13 cellular contexts compared by ENCODE assay signal in the genomic region with DNA sequence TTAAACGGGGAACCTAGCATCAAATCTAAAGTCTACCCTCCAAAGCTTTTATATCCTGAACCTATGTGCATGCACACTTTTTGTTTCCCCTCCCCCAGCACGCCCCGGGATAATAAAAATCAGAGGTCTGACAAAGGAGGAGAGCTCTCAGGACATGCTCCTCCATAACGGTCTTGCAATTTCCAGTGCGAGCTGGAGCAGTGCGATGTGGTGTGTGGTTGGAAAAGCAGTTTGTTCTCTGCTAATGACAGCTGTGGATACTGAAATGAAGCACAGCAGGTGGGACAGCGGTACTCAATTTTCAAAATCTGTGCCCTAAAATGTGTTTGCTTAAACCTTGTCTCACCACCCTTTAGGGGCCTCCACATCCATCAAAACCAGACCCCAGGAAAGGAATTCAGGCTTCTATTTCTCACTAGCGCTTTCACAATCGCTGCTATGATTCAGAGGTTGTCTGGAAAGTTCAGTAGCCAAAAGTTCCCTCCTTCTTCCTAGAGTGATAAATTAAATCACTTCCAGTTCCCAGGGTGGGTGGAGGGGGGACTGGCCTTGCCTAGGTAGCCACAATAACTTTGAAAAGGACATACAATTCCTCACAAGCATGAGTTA.
DNase-seq lines count a peak whose midpoint lies in the region; ATAC-seq and TF ChIP-seq lines count a peak whose summit lies in the region.
"Had no signal": no experiment of that assay in that cellular context is flagged by ENCODE, and none has a peak within 500 bp of the region (broad histone marks: within the 10 kb centered on the region; RNA-seq: fewer than 3 reads in every experiment).

No MANE protein-coding gene starts in this region.

- TF ChIP-seq CTCF in AG10803 (conservative IDR thresholded peaks at IDR 0.05; ENCODE audit: low read length) (no peak), cardiac fibroblast (IDR thresholded peaks at IDR 0.05; ENCODE audit: low read depth, low read length) (no peak)
- no peak for TF ChIP-seq CTCF in activated CD8-positive, alpha-beta T cell treated with anti-CD3 and anti-CD28 coated beads for 36 hours (IDR thresholded peaks at IDR 0.05)

- no peak overlapping the region for H3K27ac ChIP-seq in mesenchymal stem cell (ENCODE audit: low read length, poor library complexity, severe bottlenecking)
- H3K27ac ChIP-seq: foreskin keratinocyte had no signal

- H3K27me3 Mint-ChIP-seq in activated CD8-positive, alpha-beta T cell treated with anti-CD3 and anti-CD28 coated beads for 36 hours: no peaks in the 10 kb centered on the region

- DNase-seq in AG10803 (ENCODE audit: low read depth) (peak; percentile 57), NCI-H2107 treated with DMSO at 0.1 percent for 48 hours (lab: John Stamatoyannopoulos, UW; ENCODE audit: unreplicated experiment) (peak; percentile 37), cardiac fibroblast (ENCODE audit: low read depth in 2 of 2) (peak; percentile 82 to 86), mesenchymal stem cell (peak; percentile 86), NCI-H345 (lab: John Stamatoyannopoulos, UW) (no peak), MV-4-11 (lab: John Stamatoyannopoulos, UW) (no peak)
- no peak for DNase-seq in activated CD8-positive, alpha-beta T cell treated with anti-CD3 and anti-CD28 coated beads for 36 hours
- DNase-seq: AML-193, NCI-H146, T-cell had no signal

- H4K91ac ChIP-seq in mesenchymal stem cell (ENCODE audit: low read length): no peak overlapping the region

- H2BK5ac ChIP-seq in mesenchymal stem cell (ENCODE audit: low read depth, low read length, poor library complexity, severe bottlenecking): no peak overlapping the region

- 78% methylated on average over 7 of the region's 9 CpGs for WGBS in mesenchymal stem cell

- no peak overlapping the region for H2AFZ ChIP-seq in mesenchymal stem cell (ENCODE audit: low read depth, low read length)

- POLR2A ChIA-PET in activated CD8-positive, alpha-beta T cell treated with anti-CD3 and anti-CD28 coated beads for 36 hours (lab: Charles Lee): no interaction called here

- H3K9ac ChIP-seq in mesenchymal stem cell (ENCODE audit: low read length): no peak overlapping the region

- H3K23ac ChIP-seq in mesenchymal stem cell (ENCODE audit: low read length in 2 of 2): no peak overlapping the region

- H3K4ac ChIP-seq in mesenchymal stem cell (ENCODE audit: low read depth in 1 of 2, low read length in 2 of 2): no peak overlapping the region

- no peaks in the 10 kb centered on the region for H3K27me3 ChIP-seq in mesenchymal stem cell (ENCODE audit: control insufficient read depth in 1 of 2, insufficient read depth in 1 of 2, low read length in 2 of 2)
- H3K27me3 ChIP-seq: foreskin keratinocyte had no signal

- H3K14ac ChIP-seq in mesenchymal stem cell (ENCODE audit: low read length in 2 of 2): no peak overlapping the region

- H3K9me3 Mint-ChIP-seq in activated CD8-positive, alpha-beta T cell treated with anti-CD3 and anti-CD28 coated beads for 36 hours: peaks cover 1% of the 10 kb centered on the region
- H3K9me3 Mint-ChIP-seq: neural crest cell had no signal

- H2BK15ac ChIP-seq in mesenchymal stem cell (ENCODE audit: low read depth, poor library complexity, severe bottlenecking): no peak overlapping the region

- H3K36me3 ChIP-seq in mesenchymal stem cell (ENCODE audit: control insufficient read depth in 1 of 2, insufficient read depth in 2 of 2, low read depth in 1 of 2, low read length in 2 of 2): no peaks in the 10 kb centered on the region

- CTCF ChIA-PET in activated CD8-positive, alpha-beta T cell treated with anti-CD3 and anti-CD28 coated beads for 36 hours (lab: Charles Lee): interaction anchor here (0.8 kb wide), 1 partner anchor 70 kb away, joined by 3 read pairs; no protein-coding TSS in a partner anchor

- no peak overlapping the region for H2AK5ac ChIP-seq in mesenchymal stem cell (ENCODE audit: low read length, severe bottlenecking)

- H2BK120ac ChIP-seq in mesenchymal stem cell (ENCODE audit: low read depth, low read length): no peak overlapping the region

- no peaks in the 10 kb centered on the region for H3K4me1 Mint-ChIP-seq in activated CD8-positive, alpha-beta T cell treated with anti-CD3 and anti-CD28 coated beads for 36 hours (ENCODE audit: low read depth)
- H3K4me1 Mint-ChIP-seq: T-cell had no signal

- H3K79me1 ChIP-seq in mesenchymal stem cell (replicated peaks; ENCODE audit: low read length, poor library complexity, severe bottlenecking): no peaks in the 10 kb centered on the region

- H3K9me3 ChIP-seq in mesenchymal stem cell (ENCODE audit: control insufficient read depth, low read length): no peaks in the 10 kb centered on the region

- H3K4me3 ChIP-seq in AG10803 (ENCODE audit: low read length) (no peak overlapping the region), cardiac fibroblast (replicated peaks in 1 of 2; ENCODE audit: low read depth in 2 of 2, low read length in 2 of 2) (no peak overlapping the region), mesenchymal stem cell (ENCODE audit: insufficient read depth in 1 of 2, low read depth in 1 of 2, low read length in 2 of 2) (no peak overlapping the region)

- H4K8ac ChIP-seq in mesenchymal stem cell (ENCODE audit: low read length): no peak overlapping the region

- H3K4me2 ChIP-seq in mesenchymal stem cell (ENCODE audit: low read length, poor library complexity, severe bottlenecking): no peak overlapping the region

- no peaks in the 10 kb centered on the region for H3K4me1 ChIP-seq in mesenchymal stem cell (ENCODE audit: control insufficient read depth, insufficient read depth, low read depth, low read length)
- H3K4me1 ChIP-seq: foreskin keratinocyte had no signal

- no peak overlapping the region for H3K4me3 Mint-ChIP-seq in activated CD8-positive, alpha-beta T cell treated with anti-CD3 and anti-CD28 coated beads for 36 hours
- H3K4me3 Mint-ChIP-seq: neural crest cell, T-cell had no signal

- H2BK12ac ChIP-seq in mesenchymal stem cell (ENCODE audit: low read length in 2 of 2): peak overlapping the region in 1 of 2 experiments; percentile 52

- intact Hi-C loops in activated CD8-positive, alpha-beta T cell treated with anti-CD3 and anti-CD28 coated beads for 36 hours (cut with micrococcal nuclease): no loop called here

- peak overlapping the region in 1 of 2 experiments; percentile 64 for H3K18ac ChIP-seq in mesenchymal stem cell (ENCODE audit: low read depth in 1 of 2, low read length in 2 of 2)

- ATAC-seq in activated CD8-positive, alpha-beta T cell treated with anti-CD3 and anti-CD28 coated beads for 36 hours: no peak
- ATAC-seq in HG03521 (IDR thresholded peaks at IDR 0.05; ENCODE audit: unreplicated experiment): no peak
- ATAC-seq: foreskin keratinocyte, T-cell had no signal

- H3K27ac Mint-ChIP-seq in activated CD8-positive, alpha-beta T cell treated with anti-CD3 and anti-CD28 coated beads for 36 hours: no peak overlapping the region
- H3K27ac Mint-ChIP-seq: T-cell had no signal

- no peaks in the 10 kb centered on the region for H3K36me3 Mint-ChIP-seq in activated CD8-positive, alpha-beta T cell treated with anti-CD3 and anti-CD28 coated beads for 36 hours (ENCODE audit: low read depth)
- H3K36me3 Mint-ChIP-seq: T-cell had no signal

Comparison
In these comparisons a context has a peak if more than half of its experiments do, and no peak if none do; other contexts are left out.
1. DNase-seq: peak in AG10803 (single experiment), NCI-H2107 treated with DMSO at 0.1 percent for 48 hours (single experiment), cardiac fibroblast (2 of 2) and mesenchymal stem cell (single experiment); none in activated CD8-positive, alpha-beta T cell treated with anti-CD3 and anti-CD28 coated beads for 36 hours (single experiment), NCI-H345 (single experiment) and MV-4-11 (single experiment).